ENCODE assay signal across 18 cellular contexts in genomic region chr5:177183766-177184165, GRCh38.
"Had no signal": no experiment of that assay in that cellular context is flagged by ENCODE, and none has a peak within 500 bp of the region (broad histone marks: within the 10 kb centered on the region; RNA-seq: fewer than 3 reads in every experiment).

No MANE protein-coding gene starts in this region.

- ATAC-seq: activated CD8-positive, alpha-beta T cell treated with anti-CD3 and anti-CD28 coated beads for 36 hours; activated naive CD4-positive, alpha-beta T cell treated with anti-CD3 and anti-CD28 coated beads, Interleukin-2, amount 50 U/mL, for 72 hours; foreskin keratinocyte; natural killer cell; stimulated activated naive B cell treated with anti-CD40 and anti-IgM and Interleukin-4, amounts not matched to agents 10 μg/mL and 1 μg/mL and 100 μg/mL, for 72 hours had no signal

- H3K27me3 Mint-ChIP-seq: activated CD4-positive, alpha-beta T cell treated with anti-CD3 and anti-CD28 coated beads, Interleukin-2, amount 10 ng/mL, durations not matched to agents 24 days and 14 days; activated CD8-positive, alpha-beta T cell treated with anti-CD3 and anti-CD28 coated beads for 36 hours; activated T-cell treated with anti-CD3 and anti-CD28 coated beads, Interleukin-2, amount 50 U/mL, for 24 hours; stimulated activated naive B cell treated with anti-CD40 and anti-IgM and Interleukin-4, amounts not matched to agents 10 μg/mL and 1 μg/mL and 100 μg/mL, for 72 hours had no signal

- H3K36me3 Mint-ChIP-seq: activated naive CD4-positive, alpha-beta T cell treated with anti-CD3 and anti-CD28 coated beads, Interleukin-2, amount 50 U/mL, for 72 hours; natural killer cell had no signal

- H3K36me3 ChIP-seq: cardiac muscle cell, thoracic aorta had no signal

- H3K27me3 ChIP-seq: cardiac muscle cell, dorsolateral prefrontal cortex, foreskin keratinocyte, spleen, upper lobe of left lung had no signal

- DNase-seq: activated CD4-positive, alpha-beta T cell treated with anti-CD3 and anti-CD28 coated beads, Interleukin-2, amount 10 ng/mL, durations not matched to agents 24 days and 14 days; activated CD8-positive, alpha-beta T cell treated with anti-CD3 and anti-CD28 coated beads for 36 hours; activated effector memory CD4-positive, alpha-beta T cell treated with anti-CD3 and anti-CD28 coated beads, Interleukin-2, amount 50 U/mL, for 16 hours; activated T-cell treated with anti-CD3 and anti-CD28 coated beads, Interleukin-2, amount 50 U/mL, for 24 hours; amygdala; foreskin keratinocyte; glutamatergic neuron; hippocampal formation; left cardiac atrium; mesendoderm; natural killer cell; spleen; stimulated activated naive B cell treated with anti-CD40 and anti-IgM and Interleukin-4, amounts not matched to agents 10 μg/mL and 1 μg/mL and 100 μg/mL, for 72 hours; upper lobe of left lung had no signal

- H3K27ac Mint-ChIP-seq: activated CD4-positive, alpha-beta T cell treated with anti-CD3 and anti-CD28 coated beads, Interleukin-2, amount 10 ng/mL, durations not matched to agents 24 days and 14 days; activated CD8-positive, alpha-beta T cell treated with anti-CD3 and anti-CD28 coated beads for 36 hours; activated naive CD4-positive, alpha-beta T cell treated with anti-CD3 and anti-CD28 coated beads, Interleukin-2, amount 50 U/mL, for 72 hours; activated T-cell treated with anti-CD3 and anti-CD28 coated beads, Interleukin-2, amount 50 U/mL, for 24 hours; stimulated activated naive B cell treated with anti-CD40 and anti-IgM and Interleukin-4, amounts not matched to agents 10 μg/mL and 1 μg/mL and 100 μg/mL, for 72 hours had no signal

- H3K9me3 ChIP-seq: spleen, thoracic aorta, upper lobe of left lung had no signal

- H3K4me3 ChIP-seq: cardiac muscle cell, dorsolateral prefrontal cortex, spleen, thoracic aorta, upper lobe of left lung had no signal

- H3K9me3 Mint-ChIP-seq: activated CD4-positive, alpha-beta T cell treated with anti-CD3 and anti-CD28 coated beads, Interleukin-2, amount 10 ng/mL, durations not matched to agents 24 days and 14 days; activated CD8-positive, alpha-beta T cell treated with anti-CD3 and anti-CD28 coated beads for 36 hours; activated naive CD4-positive, alpha-beta T cell treated with anti-CD3 and anti-CD28 coated beads, Interleukin-2, amount 50 U/mL, for 72 hours; activated T-cell treated with anti-CD3 and anti-CD28 coated beads, Interleukin-2, amount 50 U/mL, for 24 hours; natural killer cell; stimulated activated naive B cell treated with anti-CD40 and anti-IgM and Interleukin-4, amounts not matched to agents 10 μg/mL and 1 μg/mL and 100 μg/mL, for 72 hours had no signal

- H3K27ac ChIP-seq: cardiac muscle cell, foreskin keratinocyte, thoracic aorta, upper lobe of left lung had no signal

- H3K4me3 Mint-ChIP-seq: activated CD4-positive, alpha-beta T cell treated with anti-CD3 and anti-CD28 coated beads, Interleukin-2, amount 10 ng/mL, durations not matched to agents 24 days and 14 days; activated CD8-positive, alpha-beta T cell treated with anti-CD3 and anti-CD28 coated beads for 36 hours; activated T-cell treated with anti-CD3 and anti-CD28 coated beads, Interleukin-2, amount 50 U/mL, for 24 hours; natural killer cell; stimulated activated naive B cell treated with anti-CD40 and anti-IgM and Interleukin-4, amounts not matched to agents 10 μg/mL and 1 μg/mL and 100 μg/mL, for 72 hours had no signal
